In the genomic region with DNA sequence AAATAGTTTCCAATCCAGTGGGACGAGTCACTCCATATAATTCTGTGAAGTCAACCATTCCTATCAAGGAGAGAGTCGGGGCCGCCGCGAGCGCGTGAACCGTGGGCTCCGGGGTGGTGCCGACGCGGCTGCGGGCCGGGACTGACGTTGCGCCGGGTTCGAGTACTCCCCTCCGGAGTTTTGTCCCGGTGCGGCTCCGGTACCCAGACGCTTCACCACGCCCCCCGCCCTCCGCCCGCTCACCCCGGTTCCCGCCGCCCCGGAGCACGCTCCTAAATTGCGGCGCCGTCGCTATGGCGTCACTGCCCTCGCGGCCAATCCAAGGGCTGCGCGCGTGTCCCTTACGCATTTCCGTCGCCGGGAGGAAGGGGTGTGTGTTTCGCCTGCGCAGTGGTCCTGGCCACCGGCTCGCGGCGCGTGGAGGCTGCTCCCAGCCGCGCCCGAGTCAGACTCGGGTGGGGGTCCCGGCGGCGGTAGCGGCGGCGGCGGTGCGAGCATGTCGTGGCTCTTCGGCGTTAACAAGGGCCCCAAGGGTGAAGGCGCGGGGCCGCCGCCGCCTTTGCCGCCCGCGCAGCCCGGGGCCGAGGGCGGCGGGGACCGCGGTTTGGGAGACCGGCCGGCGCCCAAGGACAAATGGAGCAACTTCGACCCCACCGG, we compare ENCODE assay signal across 8 cellular contexts. TPM values are rescaled to one million over a fixed set of nuclear protein-coding genes. Genes with fewer than 3 reads are reported as not detected.
A peak's percentile ranks its signal among the peaks of the same experiment; 100 is the strongest.
DNase-seq lines count a peak whose midpoint lies in the region; ATAC-seq, FAIRE-seq and TF ChIP-seq lines count a peak whose summit lies in the region.

ATAD3B (plus strand) TSS at position 377 of the 657 bp plus-strand sequence; CDS start at position 497, 120 bp downstream.

- peaks cover 39% of the 10 kb centered on the region for H3K4me1 Mint-ChIP-seq in activated T-cell treated with anti-CD3 and anti-CD28 coated beads, Interleukin-2, amount 50 U/mL, for 72 hours (ENCODE audit: low read depth)

- peak within 1 kb of the TSS; percentile 98 for H3K4me2 ChIP-seq in KMS-11

- intact Hi-C loops in esophagus muscularis mucosa (cut with DNase I) = no loop called here

- H3K27ac Mint-ChIP-seq in activated T-cell treated with anti-CD3 and anti-CD28 coated beads, Interleukin-2, amount 50 U/mL, for 72 hours = peak within 1 kb of the TSS; percentile 91

- TF ChIP-seq CTCF in KMS-11 (conservative IDR thresholded peaks at IDR 0.05; ENCODE audit: low read depth, low read length) = no peak
- TF ChIP-seq CTCF in esophagus muscularis mucosa (IDR thresholded peaks at IDR 0.05) = peak in 1 of 3 experiments; percentile 21

- H3K27me3 ChIP-seq in KMS-11 (ENCODE audit: insufficient read depth, low read depth) (no peaks in the 10 kb centered on the region), esophagus muscularis mucosa (no peaks in the 10 kb centered on the region), muscle layer of duodenum (ENCODE audit: low read depth, low read length) (no peaks in the 10 kb centered on the region)

- no peaks in the 10 kb centered on the region for H3K36me3 ChIP-seq in KMS-11 (ENCODE audit: insufficient read depth)
- peaks cover 0 to 1% (median 0%) of the 10 kb centered on the region in 4 donors for H3K36me3 ChIP-seq in esophagus muscularis mucosa
- no peaks in the 10 kb centered on the region for H3K36me3 ChIP-seq in muscle layer of duodenum (ENCODE audit: control insufficient read depth in 1 of 2, insufficient read depth in 2 of 2, low read length in 2 of 2)

- peak within 1 kb of the TSS; percentile 94 for H2AFZ ChIP-seq in KMS-11 (ENCODE audit: low read depth)

- H3K27ac ChIP-seq in KMS-11 (peak within 1 kb of the TSS; percentile 76), esophagus muscularis mucosa (replicated peaks in 1 of 4) (peak within 1 kb of the TSS; percentile 84 to 88 (median 86)), muscle layer of duodenum (ENCODE audit: low read length) (peak within 1 kb of the TSS; percentile 75)

- WGBS in esophagus muscularis mucosa = 0% methylated on average over 29 of the region's 87 CpGs

- DNase-seq in DMS79 (lab: John Stamatoyannopoulos, UW) (peak; percentile 89), RCC 7860 (ENCODE audit: low spot score) (peak; percentile 79), esophagus muscularis mucosa (ENCODE audit: extremely low spot score) (peak; percentile 98)
- peak; percentile 95 to 96 for DNase-seq in activated T-cell treated with anti-CD3 and anti-CD28 coated beads, Interleukin-2, amount 50 U/mL, for 72 hours
- peak; percentile 91 for DNase-seq in stimulated activated CD8-positive, alpha-beta memory T cell treated with anti-CD3 and anti-CD28 coated beads, Interleukin-7, amount 100 ng/mL, for 24 hours (ENCODE audit: low read depth)

- no peak for TF ChIP-seq EP300 in esophagus muscularis mucosa (IDR thresholded peaks at IDR 0.05)

- H3K4me3 ChIP-seq in KMS-11 (IDR thresholded peaks at IDR 0.05; ENCODE audit: insufficient read depth, low read depth, low read length) (peak within 1 kb of the TSS; percentile 92), esophagus muscularis mucosa (peak within 1 kb of the TSS; percentile 80 to 89 (median 83)), muscle layer of duodenum (ENCODE audit: low read depth in 1 of 2, low read length in 2 of 2) (peak within 1 kb of the TSS; percentile 83 to 84)

- no peaks in the 10 kb centered on the region for H3K27me3 Mint-ChIP-seq in activated T-cell treated with anti-CD3 and anti-CD28 coated beads, Interleukin-2, amount 50 U/mL, for 72 hours (ENCODE audit: low read depth)

- peaks cover 17% of the 10 kb centered on the region for H3K4me1 ChIP-seq in KMS-11 (ENCODE audit: low read depth, poor library complexity, severe bottlenecking)
- H3K4me1 ChIP-seq in esophagus muscularis mucosa = peaks cover 21 to 33% (median 25%) of the 10 kb centered on the region in 4 donors
- H3K4me1 ChIP-seq in muscle layer of duodenum (ENCODE audit: control insufficient read depth in 1 of 2, insufficient read depth in 2 of 2, low read length in 2 of 2) = peaks cover 0 to 21% of the 10 kb centered on the region in 2 donors

- H3K79me2 ChIP-seq in KMS-11 (ENCODE audit: insufficient read depth, low read depth) = peaks cover 39% of the 10 kb centered on the region

- H3K9me3 ChIP-seq in esophagus muscularis mucosa (no peaks in the 10 kb centered on the region), muscle layer of duodenum (ENCODE audit: control insufficient read depth in 1 of 2, low read length in 2 of 2) (no peaks in the 10 kb centered on the region)

- peak within 1 kb of the TSS; percentile 62; the same call in 1 of the 2 replicates for H3K9ac ChIP-seq in KMS-11

- no peak for FAIRE-seq in RCC 7860 (lab: Jason Lieb, UNC)

- H3K9me3 Mint-ChIP-seq in activated T-cell treated with anti-CD3 and anti-CD28 coated beads, Interleukin-2, amount 50 U/mL, for 72 hours = no peaks in the 10 kb centered on the region

- no peak for TF ChIP-seq POLR2A in esophagus muscularis mucosa (IDR thresholded peaks at IDR 0.05; ENCODE audit: low read depth)

- H4K20me1 ChIP-seq in KMS-11 (ENCODE audit: insufficient read depth) = no peaks in the 10 kb centered on the region; the same call in 1 of the 2 replicates

- peak; percentile 77 for ATAC-seq in GM21737 (IDR thresholded peaks at IDR 0.05; ENCODE audit: unreplicated experiment)
- peak; percentile 99 for ATAC-seq in activated T-cell treated with anti-CD3 and anti-CD28 coated beads, Interleukin-2, amount 50 U/mL, for 72 hours (replicated peaks in 1 of 2)

- H3K4me3 Mint-ChIP-seq in activated T-cell treated with anti-CD3 and anti-CD28 coated beads, Interleukin-2, amount 50 U/mL, for 72 hours = peak within 1 kb of the TSS; percentile 88 to 94

- H3K36me3 Mint-ChIP-seq in activated T-cell treated with anti-CD3 and anti-CD28 coated beads, Interleukin-2, amount 50 U/mL, for 72 hours (ENCODE audit: insufficient read depth in 2 of 2) = no peaks in the 10 kb centered on the region

RNA-seq across cellular contexts. Expression of gene ATAD3B, which starts in this region (rescaled TPM):
- total RNA-seq in activated T-cell treated with anti-CD3 and anti-CD28 coated beads, Interleukin-2, amount 50 U/mL, for 72 hours = 10 to 100 TPM; 20.6 to 25.3 TPM
- total RNA-seq in esophagus muscularis mucosa = 10 to 100 TPM in 2 of 4 donors, 1 to 10 TPM in 2; 9.7 to 14.9 (median 10.0) TPM

Comparison
In these comparisons a context has a peak if more than half of its experiments do, and no peak if none do; other contexts are left out.
1. Peak in every context shown above with its lines: DNase-seq, ATAC-seq, H3K4me3 ChIP-seq and H3K27ac ChIP-seq.